In the genomic region with DNA sequence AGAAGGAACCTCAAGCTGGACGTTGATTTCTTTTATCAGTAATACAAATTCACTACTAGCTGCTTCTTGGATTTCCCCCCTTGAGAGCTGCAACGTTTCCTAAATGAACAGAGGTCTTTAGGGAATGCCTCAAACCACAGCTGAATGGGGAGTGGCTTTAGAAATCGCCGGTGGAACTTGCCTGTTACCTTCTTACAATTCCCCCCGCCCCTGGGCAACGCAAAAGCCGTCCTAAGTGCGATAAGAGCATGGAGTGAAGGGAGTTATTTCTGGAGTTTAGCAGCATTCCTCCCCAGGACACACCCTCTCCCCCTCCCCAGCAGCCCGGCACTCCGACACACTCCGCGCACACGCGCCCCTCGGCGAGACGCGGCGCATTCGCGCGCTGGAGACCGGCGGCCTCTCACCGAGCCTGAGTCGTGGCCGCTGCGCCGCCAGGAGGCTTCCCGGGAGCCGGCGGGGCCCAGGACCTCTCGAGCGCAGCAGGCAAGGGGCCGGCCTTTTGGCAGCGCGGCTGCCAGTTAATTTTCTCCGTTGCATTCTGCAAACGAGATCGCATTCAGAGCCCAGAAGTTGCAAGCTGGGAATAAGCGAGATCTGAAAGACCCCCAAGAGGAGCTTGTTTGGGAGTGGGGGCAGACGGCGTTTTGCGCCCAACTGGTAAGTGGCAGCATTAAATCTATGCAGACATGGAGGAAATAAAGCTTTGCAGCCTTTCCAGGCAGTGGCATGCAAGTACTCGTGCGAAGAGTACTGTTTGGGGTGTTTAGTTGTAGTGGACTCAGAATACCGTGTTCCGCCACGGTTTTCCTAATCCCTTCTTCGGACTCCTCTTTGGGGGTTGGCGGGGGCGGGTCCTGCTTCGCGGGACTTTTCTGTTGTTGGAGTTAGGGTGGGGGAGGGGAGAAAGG, we compare ENCODE assay signal across 8 cellular contexts.
DNase-seq lines count a peak whose midpoint lies in the region; ATAC-seq and TF ChIP-seq lines count a peak whose summit lies in the region.

No MANE protein-coding gene starts in this region.

- H2AFZ ChIP-seq in MM.1S (ENCODE audit: low read length), result peak overlapping the region; percentile 43

- TF ChIP-seq CTCF in MM.1S (IDR thresholded peaks at IDR 0.05; ENCODE audit: low read length) (no peak; the same call in 1 of the 2 replicates), psoas muscle (IDR thresholded peaks at IDR 0.05) (peak; percentile 52)

- DNase-seq in NCI-H1417 (lab: John Stamatoyannopoulos, UW), result peak; percentile 23 to 78 (median 77)
- DNase-seq in NCI-H1417 treated with DMSO at 0.1 percent for 48 hours (lab: John Stamatoyannopoulos, UW), result no peak
- DNase-seq in MM.1S, result no peak
- DNase-seq in amniotic stem cell (lab: John Stamatoyannopoulos, UW), result peak; percentile 40
- peak; percentile 51 for DNase-seq in hepatic stellate cell (ENCODE audit: low spot score)
- peak; percentile 69 to 82 for DNase-seq in psoas muscle
- DNase-seq in A172 (ENCODE audit: low spot score), result no peak

- peak; percentile 86 to 90 (median 88) for ATAC-seq in psoas muscle
- no peak for ATAC-seq in HG03469 (IDR thresholded peaks at IDR 0.05; ENCODE audit: unreplicated experiment)

- H3F3A ChIP-seq in MM.1S (ENCODE audit: insufficient read depth, low read length), result no peaks in the 10 kb centered on the region

- no peak overlapping the region for H3K9ac ChIP-seq in MM.1S (ENCODE audit: low read length)

- H3K27me3 ChIP-seq in MM.1S (replicated peaks; ENCODE audit: insufficient read depth, low read length) (no peaks in the 10 kb centered on the region), psoas muscle (ENCODE audit: insufficient read depth in 3 of 3, low read length in 2 of 3) (no peaks in the 10 kb centered on the region)

- no peaks in the 10 kb centered on the region for H3K9me2 ChIP-seq in MM.1S (replicated peaks; ENCODE audit: insufficient read depth, low read length)

- intact Hi-C loops in psoas muscle (cut with DNase I), result loop anchor here (5.0 kb wide), 1 partner anchor 44 kb away; no protein-coding TSS in a partner anchor

- H3K4me3 ChIP-seq in MM.1S (ENCODE audit: low read length), result peak overlapping the region; percentile 36
- H3K4me3 ChIP-seq in psoas muscle, result peak overlapping the region; percentile 85

- 0 to 1% (median 1%) methylated on average over 29 to 54 of the region's 54 CpGs for WGBS in psoas muscle, 3 donors

- peak overlapping the region; percentile 61 for H3K4me2 ChIP-seq in MM.1S (ENCODE audit: low read depth, low read length)

- no peak overlapping the region for H3K27ac ChIP-seq in MM.1S (ENCODE audit: low read length)
- peak overlapping the region; percentile 77 for H3K27ac ChIP-seq in psoas muscle

- no peaks in the 10 kb centered on the region for H3K4me1 ChIP-seq in MM.1S (ENCODE audit: low read length)
- peaks cover 46% of the 10 kb centered on the region for H3K4me1 ChIP-seq in psoas muscle

- no peaks in the 10 kb centered on the region for H3K36me3 ChIP-seq in MM.1S (replicated peaks; ENCODE audit: insufficient read depth, low read length)
- no peaks in the 10 kb centered on the region for H3K36me3 ChIP-seq in psoas muscle (ENCODE audit: insufficient read depth in 1 of 2, low read depth in 1 of 2)

- H3K79me2 ChIP-seq in MM.1S (ENCODE audit: low read length), result no peaks in the 10 kb centered on the region

- no peaks in the 10 kb centered on the region for H4K20me1 ChIP-seq in MM.1S (ENCODE audit: insufficient read depth, low read length)

- H3K9me3 ChIP-seq in MM.1S (replicated peaks; ENCODE audit: insufficient read depth, low read length) (no peaks in the 10 kb centered on the region), psoas muscle (no peaks in the 10 kb centered on the region)

Comparison
In these comparisons a context has a peak if more than half of its experiments do, and no peak if none do; other contexts are left out.
1. DNase-seq: peak in NCI-H1417 (3 of 3), amniotic stem cell (single experiment), hepatic stellate cell (single experiment) and psoas muscle (2 of 2); none in NCI-H1417 treated with DMSO at 0.1 percent for 48 hours (single experiment), MM.1S (single experiment) and A172 (single experiment).